ENCODE assay signal across 8 cellular contexts in genomic region chr2:203327582-203327917, GRCh38. TPM values are rescaled to one million over a fixed set of nuclear protein-coding genes. Genes with fewer than 3 reads are reported as not detected.
A peak's percentile ranks its signal among the peaks of the same experiment; 100 is the strongest.
DNase-seq lines count a peak whose midpoint lies in the region; ATAC-seq and TF ChIP-seq lines count a peak whose summit lies in the region.

No MANE protein-coding gene starts in this region.

- CTCF ChIA-PET in activated CD4-positive, alpha-beta T cell treated with anti-CD3 and anti-CD28 coated beads for 36 hours (lab: Charles Lee) = interaction anchor here (0.5 to 0.7 kb wide), 2 partner anchors 106 to 496 kb away, joined by 3 read pairs; no protein-coding TSS in a partner anchor

- no peaks in the 10 kb centered on the region for H3K9me3 Mint-ChIP-seq in activated CD4-positive, alpha-beta T cell treated with anti-CD3 and anti-CD28 coated beads for 36 hours (ENCODE audit: low read depth)

- DNase-seq in activated CD4-positive, alpha-beta T cell treated with anti-CD3 and anti-CD28 coated beads for 36 hours = peak; percentile 23
- no peak for DNase-seq in activated CD4-positive, alpha-beta T cell treated with anti-CD3 and anti-CD28 coated beads, Interleukin-2, amount 50 U/mL, for 4 hours
- DNase-seq in NCI-H748 (lab: John Stamatoyannopoulos, UW; ENCODE audit: unreplicated experiment) (peak; percentile 78), coronary artery (ENCODE audit: low spot score) (no peak), NCI-H524 (lab: John Stamatoyannopoulos, UW) (no peak)

- no peaks in the 10 kb centered on the region for H3K27me3 ChIP-seq in mucosa of rectum (ENCODE audit: control insufficient read depth in 2 of 2, insufficient read depth in 2 of 2, low read length in 2 of 2)

- H3K36me3 ChIP-seq in mucosa of rectum (ENCODE audit: control insufficient read depth in 2 of 2, insufficient read depth in 2 of 2, low read length in 2 of 2) = no peaks in the 10 kb centered on the region

- TF ChIP-seq CTCF in coronary artery (IDR thresholded peaks at IDR 0.05) = no peak

- H3K4me1 Mint-ChIP-seq in activated CD4-positive, alpha-beta T cell treated with anti-CD3 and anti-CD28 coated beads for 36 hours = peaks cover 31% of the 10 kb centered on the region

- peak overlapping the region; percentile 78 for H3K4me3 Mint-ChIP-seq in activated CD4-positive, alpha-beta T cell treated with anti-CD3 and anti-CD28 coated beads for 36 hours

- peak overlapping the region; percentile 76 to 88 for H3K27ac ChIP-seq in coronary artery
- peak overlapping the region; percentile 46 to 75 for H3K27ac ChIP-seq in mucosa of rectum (ENCODE audit: low read depth in 2 of 2, low read length in 2 of 2)

- intact Hi-C loops in activated CD4-positive, alpha-beta T cell treated with anti-CD3 and anti-CD28 coated beads for 36 hours (cut with DNase I, micrococcal nuclease) = loop anchor here (5.0 kb wide), 2 partner anchors 380 to 485 kb away; partner anchors contain the start of gene CD28 (in 1 of the 2)

- peaks cover 0 to 10% of the 10 kb centered on the region in 2 donors for H3K4me1 ChIP-seq in mucosa of rectum (ENCODE audit: control insufficient read depth in 2 of 2, insufficient read depth in 2 of 2, low read length in 2 of 2)

- POLR2A ChIA-PET in activated CD4-positive, alpha-beta T cell treated with anti-CD3 and anti-CD28 coated beads for 36 hours (lab: Charles Lee) = interaction anchor here (0.6 kb wide), 1 partner anchor 939 kb away, joined by 3 read pairs; no protein-coding TSS in a partner anchor

- no peaks in the 10 kb centered on the region for H3K9me3 ChIP-seq in mucosa of rectum (ENCODE audit: control insufficient read depth in 2 of 2, low read length in 2 of 2)

- peaks cover 6% of the 10 kb centered on the region for H3K36me3 Mint-ChIP-seq in activated CD4-positive, alpha-beta T cell treated with anti-CD3 and anti-CD28 coated beads for 36 hours (ENCODE audit: low read depth)

- H3K27me3 Mint-ChIP-seq in activated CD4-positive, alpha-beta T cell treated with anti-CD3 and anti-CD28 coated beads for 36 hours = no peaks in the 10 kb centered on the region

- peak overlapping the region; percentile 83 for H3K27ac Mint-ChIP-seq in activated CD4-positive, alpha-beta T cell treated with anti-CD3 and anti-CD28 coated beads for 36 hours

- H3K9ac ChIP-seq in mucosa of rectum (ENCODE audit: low read depth in 1 of 2, low read length in 2 of 2) = peak overlapping the region; percentile 60 to 63

- no peak for ATAC-seq in activated CD4-positive, alpha-beta T cell treated with anti-CD3 and anti-CD28 coated beads for 36 hours
- ATAC-seq in activated CD4-positive, CD25-positive, alpha-beta regulatory T cell treated with anti-CD3 and anti-CD28 coated beads, Interleukin-2, amount 50 U/mL, for 24 hours = no peak
- ATAC-seq in HG03378 (IDR thresholded peaks at IDR 0.05; ENCODE audit: unreplicated experiment) = no peak

- H3K4me3 ChIP-seq in coronary artery (peak overlapping the region; percentile 96), mucosa of rectum (ENCODE audit: low read length in 2 of 2) (peak overlapping the region; percentile 86)

RNA-seq across cellular contexts. Expression of gene ABI2, which starts 0.6 kb away (rescaled TPM):
- total RNA-seq in activated CD4-positive, alpha-beta T cell treated with anti-CD3 and anti-CD28 coated beads for 36 hours = 10 to 100 TPM; 40.6 to 57.6 TPM

Comparison
In these comparisons a context has a peak if more than half of its experiments do, and no peak if none do; other contexts are left out.
1. DNase-seq: peak in activated CD4-positive, alpha-beta T cell treated with anti-CD3 and anti-CD28 coated beads for 36 hours (single experiment) and NCI-H748 (single experiment); none in activated CD4-positive, alpha-beta T cell treated with anti-CD3 and anti-CD28 coated beads, Interleukin-2, amount 50 U/mL, for 4 hours (0 of 2), coronary artery (single experiment) and NCI-H524 (0 of 2).